Comparison of ENCODE assay signal across 17 cellular contexts in the genomic region with DNA sequence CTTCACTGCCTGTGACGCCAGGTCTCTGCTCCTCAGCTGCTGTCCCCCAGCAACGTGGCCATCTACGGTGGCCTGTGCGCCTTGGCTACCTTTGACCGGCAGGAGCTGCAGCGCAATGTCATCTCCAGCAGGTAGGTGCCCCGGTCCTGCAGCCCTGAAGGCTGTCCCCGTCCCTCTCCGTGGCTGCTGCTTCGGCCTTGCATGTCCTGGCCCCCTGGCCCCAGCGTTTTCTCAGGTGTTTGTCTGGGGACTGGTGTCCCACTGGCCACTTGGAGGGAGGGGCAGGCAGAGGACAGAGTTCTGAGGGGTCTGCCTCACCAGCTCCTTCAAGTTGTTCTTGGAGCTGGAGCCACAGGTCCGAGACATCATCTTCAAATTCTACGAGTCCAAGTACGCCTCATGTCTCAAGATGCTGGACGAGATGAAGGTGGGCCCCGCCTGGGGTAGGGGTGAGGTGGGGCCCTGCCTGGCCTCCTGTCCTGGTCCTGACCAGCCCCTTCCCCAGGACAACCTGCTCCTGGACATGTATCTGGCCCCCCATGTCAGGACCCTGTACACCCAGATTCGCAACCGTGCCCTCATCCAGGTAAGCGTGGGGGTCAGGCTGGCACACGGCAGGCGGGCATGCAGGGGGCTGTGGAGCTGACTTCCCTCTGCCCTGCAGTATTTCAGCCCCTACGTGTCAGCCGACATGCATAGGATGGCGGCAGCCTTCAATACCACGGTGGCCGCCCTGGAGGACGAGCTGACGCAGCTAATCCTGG. TPM values are rescaled to one million over a fixed set of nuclear protein-coding genes. Genes with fewer than 3 reads are reported as not detected.
DNase-seq lines count a peak whose midpoint lies in the region; ATAC-seq and TF ChIP-seq lines count a peak whose summit lies in the region.
"Had no signal": no experiment of that assay in that cellular context is flagged by ENCODE, and none has a peak within 500 bp of the region (broad histone marks: within the 10 kb centered on the region; RNA-seq: fewer than 3 reads in every experiment).

No MANE protein-coding gene starts in this region.

- peaks cover 27% of the 10 kb centered on the region for H3K79me2 ChIP-seq in HCT116 (ENCODE audit: insufficient read depth, low read length)

- no peaks in the 10 kb centered on the region for H3K27me3 ChIP-seq in left ventricle myocardium inferior (ENCODE audit: low read depth)
- H3K27me3 ChIP-seq in HCT116 (ENCODE audit: insufficient read depth, low read length), result no peaks in the 10 kb centered on the region

- ATAC-seq in left ventricle myocardium superior (no peak), HCT116 (no peak), HG03159 (IDR thresholded peaks at IDR 0.05; ENCODE audit: unreplicated experiment) (no peak)
- ATAC-seq: SK-N-SH treated with all-trans-retinoic acid at 6 μM for 48 hours had no signal

- POLR2A ChIA-PET in HCT116 (lab: Charles Lee), result no interaction called here

- no peaks in the 10 kb centered on the region for H3K9me2 ChIP-seq in HCT116 (ENCODE audit: insufficient read depth)

- RAD21 ChIA-PET in HCT116 (lab: Charles Lee; ENCODE audit: low non-redundant PET in 1 of 2, low total read pairs in 2 of 2, uncharacterized antibody in 2 of 2, unreplicated experiment in 2 of 2), result no interaction called here

- CTCF ChIA-PET in HCT116 (lab: Charles Lee), result interaction anchor here (0.9 kb wide), 1 partner anchor 19 kb away, joined by 3 read pairs; the partner anchor contains the start of gene DCXR

- no peaks in the 10 kb centered on the region for H3K9me3 Mint-ChIP-seq in chondrocyte (ENCODE audit: low read depth)

- H3K4me1 ChIP-seq in left ventricle myocardium inferior, result peaks cover 24% of the 10 kb centered on the region
- peaks cover 7 to 24% of the 10 kb centered on the region in 2 experiments; a peak in 3 of 4 replicates for H3K4me1 ChIP-seq in HCT116 (ENCODE audit: control insufficient read depth in 1 of 2, insufficient read depth in 2 of 2, low read length in 2 of 2)

- no peak overlapping the region for H3K4me3 Mint-ChIP-seq in chondrocyte (ENCODE audit: unreplicated experiment)

- H3K4me2 ChIP-seq in HCT116 (ENCODE audit: low read length), result no peak overlapping the region

- H3K27ac Mint-ChIP-seq in chondrocyte (ENCODE audit: unreplicated experiment), result no peak overlapping the region

- no peak for TF ChIP-seq RAD21 in HCT116 (IDR thresholded peaks at IDR 0.05; ENCODE audit: low read depth)

- BruUV-seq in HCT116 (replicated peaks; lab: Mats Ljungman, UMichigan), result no TSS peak

- H3K4me1 Mint-ChIP-seq in chondrocyte (ENCODE audit: low read depth), result peaks cover 10% of the 10 kb centered on the region

- no peak for TF ChIP-seq POLR2A in HCT116 (IDR thresholded peaks at IDR 0.05; ENCODE audit: borderline replicate concordance, extremely low read depth, insufficient read depth, insufficient read length)

- H3K9ac ChIP-seq in HCT116 (ENCODE audit: low read length), result no peak overlapping the region

- H3K36me3 Mint-ChIP-seq in chondrocyte (ENCODE audit: low read depth), result peaks cover 3% of the 10 kb centered on the region

- intact Hi-C loops in left ventricle myocardium superior (cut with micrococcal nuclease), result no loop called here
- intact Hi-C loops in left ventricle myocardium inferior (cut with micrococcal nuclease), result no loop called here
- intact Hi-C loops in HCT116 (cut with micrococcal nuclease), result no loop called here

- H4K20me1 ChIP-seq in HCT116 (ENCODE audit: insufficient read depth), result no peaks in the 10 kb centered on the region; the same call in 1 of the 2 replicates

- DNase-seq in left ventricle myocardium superior (peak; percentile 21), left ventricle myocardium inferior (no peak), HCT116 (ENCODE audit: low read depth, low spot score) (no peak), chondrocyte (ENCODE audit: low spot score) (peak; percentile 92), NCI-H69 (lab: John Stamatoyannopoulos, UW) (no peak), NCI-H2081 treated with DMSO at 0.1 percent for 48 hours (lab: John Stamatoyannopoulos, UW) (no peak)
- DNase-seq: AML-193; CD4-positive, CD25-positive, alpha-beta regulatory T cell; DMS79 treated with DMSO at 0.1 percent for 48 hours; GF-D8; IMR-90; NCI-H1417; NCI-H2029; NCI-H526; SHP77 had no signal

- H3K36me3 ChIP-seq in left ventricle myocardium inferior (peaks cover 76% of the 10 kb centered on the region), HCT116 (ENCODE audit: control insufficient read depth in 1 of 2, insufficient read depth in 2 of 2, low read length in 2 of 2) (peaks cover 14 to 60% of the 10 kb centered on the region in 2 experiments)

- no peak overlapping the region for H3K4me3 ChIP-seq in left ventricle myocardium inferior
- H3K4me3 ChIP-seq in HCT116 (replicated peaks in 1 of 2; ENCODE audit: low read depth in 1 of 2, low read length in 2 of 2), result no peak overlapping the region

- no peak for TF ChIP-seq CTCF in left ventricle myocardium inferior (IDR thresholded peaks at IDR 0.05; ENCODE audit: borderline replicate concordance)
- no peak for TF ChIP-seq CTCF in HCT116 (IDR thresholded peaks at IDR 0.05 in 2 of 3, conservative IDR thresholded peaks at IDR 0.05 in 1 of 3; ENCODE audit: borderline replicate concordance in 1 of 3, insufficient read depth in 1 of 3, low read depth in 2 of 3, low read length in 2 of 3)
- TF ChIP-seq CTCF in chondrocyte (IDR thresholded peaks at IDR 0.05), result no peak

- no peaks in the 10 kb centered on the region for H3K27me3 Mint-ChIP-seq in chondrocyte (ENCODE audit: low read depth)
- H3K27me3 Mint-ChIP-seq: CD4-positive, CD25-positive, alpha-beta regulatory T cell had no signal

- H2AFZ ChIP-seq in HCT116 (ENCODE audit: low read depth, low read length, poor library complexity, severe bottlenecking), result no peak overlapping the region

- H3K27ac ChIP-seq in left ventricle myocardium inferior (replicated peaks) (no peak overlapping the region), HCT116 (ENCODE audit: low read depth, low read length) (peak overlapping the region; percentile 36; the same call in 1 of the 2 replicates)

- H3K9me3 ChIP-seq in left ventricle myocardium inferior (replicated peaks) (no peaks in the 10 kb centered on the region), HCT116 (ENCODE audit: control insufficient read depth in 1 of 2, insufficient read depth in 1 of 2, low read depth in 1 of 2, low read length in 2 of 2) (no peaks in the 10 kb centered on the region)

TF ChIP-seq in HCT116, 20 proteins besides CTCF, POLR2A, EP300 and RAD21 (continues in another document):
- TF ChIP-seq EZH2 (IDR thresholded peaks at IDR 0.05) (no peak), JUND (IDR thresholded peaks at IDR 0.05) (no peak), EZH2phosphoT487 (IDR thresholded peaks at IDR 0.05; ENCODE audit: borderline replicate concordance) (no peak), ELF1 (IDR thresholded peaks at IDR 0.05; ENCODE audit: borderline replicate concordance, low read depth) (no peak), EGR1 (IDR thresholded peaks at IDR 0.05; ENCODE audit: low read depth) (no peak), ZNF274 (IDR thresholded peaks at IDR 0.05; ENCODE audit: low read depth, low read length) (no peak), CEBPB (IDR thresholded peaks at IDR 0.05; ENCODE audit: low read depth) (no peak), MAX (IDR thresholded peaks at IDR 0.05) (no peak)
- TF ChIP-seq, protein P1, sequence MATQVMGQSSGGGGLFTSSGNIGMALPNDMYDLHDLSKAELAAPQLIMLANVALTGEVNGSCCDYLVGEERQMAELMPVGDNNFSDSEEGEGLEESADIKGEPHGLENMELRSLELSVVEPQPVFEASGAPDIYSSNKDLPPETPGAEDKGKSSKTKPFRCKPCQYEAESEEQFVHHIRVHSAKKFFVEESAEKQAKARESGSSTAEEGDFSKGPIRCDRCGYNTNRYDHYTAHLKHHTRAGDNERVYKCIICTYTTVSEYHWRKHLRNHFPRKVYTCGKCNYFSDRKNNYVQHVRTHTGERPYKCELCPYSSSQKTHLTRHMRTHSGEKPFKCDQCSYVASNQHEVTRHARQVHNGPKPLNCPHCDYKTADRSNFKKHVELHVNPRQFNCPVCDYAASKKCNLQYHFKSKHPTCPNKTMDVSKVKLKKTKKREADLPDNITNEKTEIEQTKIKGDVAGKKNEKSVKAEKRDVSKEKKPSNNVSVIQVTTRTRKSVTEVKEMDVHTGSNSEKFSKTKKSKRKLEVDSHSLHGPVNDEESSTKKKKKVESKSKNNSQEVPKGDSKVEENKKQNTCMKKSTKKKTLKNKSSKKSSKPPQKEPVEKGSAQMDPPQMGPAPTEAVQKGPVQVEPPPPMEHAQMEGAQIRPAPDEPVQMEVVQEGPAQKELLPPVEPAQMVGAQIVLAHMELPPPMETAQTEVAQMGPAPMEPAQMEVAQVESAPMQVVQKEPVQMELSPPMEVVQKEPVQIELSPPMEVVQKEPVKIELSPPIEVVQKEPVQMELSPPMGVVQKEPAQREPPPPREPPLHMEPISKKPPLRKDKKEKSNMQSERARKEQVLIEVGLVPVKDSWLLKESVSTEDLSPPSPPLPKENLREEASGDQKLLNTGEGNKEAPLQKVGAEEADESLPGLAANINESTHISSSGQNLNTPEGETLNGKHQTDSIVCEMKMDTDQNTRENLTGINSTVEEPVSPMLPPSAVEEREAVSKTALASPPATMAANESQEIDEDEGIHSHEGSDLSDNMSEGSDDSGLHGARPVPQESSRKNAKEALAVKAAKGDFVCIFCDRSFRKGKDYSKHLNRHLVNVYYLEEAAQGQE (IDR thresholded peaks at IDR 0.05; ENCODE audit: low read depth), result no peak

RNA-seq across cellular contexts. Expression of gene GPS1, which starts 4.4 kb away (rescaled TPM):
- 90.6 TPM for total RNA-seq in left ventricle myocardium superior
- 85.9 TPM for total RNA-seq in left ventricle myocardium inferior
- 205 TPM for total RNA-seq in HCT116 (2021; ENCODE audit: unreplicated experiment)
- polyA plus RNA-seq in HCT116 (2012), result 154 and 156 TPM in 2 replicates
- 79.8 to 103 TPM (median 82.8 TPM) in 3 replicates for total RNA-seq in chondrocyte

RNA-seq across cellular contexts. Expression of gene RFNG, which starts 4.5 kb away (rescaled TPM):
- 21.8 TPM for total RNA-seq in left ventricle myocardium superior
- total RNA-seq in left ventricle myocardium inferior, result 21.1 TPM
- total RNA-seq in HCT116 (2021; ENCODE audit: unreplicated experiment), result 52.0 TPM
- polyA plus RNA-seq in HCT116 (2012), result 53.5 and 62.2 TPM in 2 replicates
- total RNA-seq in chondrocyte, result 29.7 to 47.4 TPM (median 45.2 TPM) in 3 replicates

RNA-seq across cellular contexts. Expression of gene DUS1L, which starts 9.5 kb away (rescaled TPM):
- total RNA-seq in left ventricle myocardium superior (67.7 TPM), left ventricle myocardium inferior (64.6 TPM), HCT116 (2021; ENCODE audit: unreplicated experiment) (176 TPM), chondrocyte (64.0 to 78.4 TPM (median 68.4 TPM) in 3 replicates)
- polyA plus RNA-seq in HCT116 (2012), result 120 and 129 TPM in 2 replicates

RNA-seq across cellular contexts. Expression of gene DCXR, which starts 18.6 kb away (rescaled TPM):
- total RNA-seq in left ventricle myocardium superior, result 177 TPM
- total RNA-seq in left ventricle myocardium inferior, result 219 TPM
- 306 TPM for total RNA-seq in HCT116 (2021; ENCODE audit: unreplicated experiment)
- 324 and 351 TPM in 2 replicates for polyA plus RNA-seq in HCT116 (2012)
- total RNA-seq in chondrocyte, result 52.8 to 59.8 TPM (median 58.2 TPM) in 3 replicates

RNA-seq across cellular contexts. Expression of gene RAC3, which starts 24.7 kb away (rescaled TPM):
- 1.8 TPM for total RNA-seq in left ventricle myocardium superior
- total RNA-seq in left ventricle myocardium inferior, result 0.82 TPM
- 120 TPM for total RNA-seq in HCT116 (2021; ENCODE audit: unreplicated experiment)
- polyA plus RNA-seq in HCT116 (2012), result 114 and 123 TPM in 2 replicates
- 14.9 to 32.7 TPM (median 32.3 TPM) in 3 replicates for total RNA-seq in chondrocyte

Comparison
In these comparisons a context has a peak if more than half of its experiments do, and no peak if none do; other contexts are left out.
1. DNase-seq: peak in left ventricle myocardium superior (single experiment) and chondrocyte (single experiment); none in left ventricle myocardium inferior (single experiment), HCT116 (single experiment), NCI-H69 (single experiment) and NCI-H2081 treated with DMSO at 0.1 percent for 48 hours (single experiment).